ENCODE assay signal across 16 cellular contexts in the genomic region with DNA sequence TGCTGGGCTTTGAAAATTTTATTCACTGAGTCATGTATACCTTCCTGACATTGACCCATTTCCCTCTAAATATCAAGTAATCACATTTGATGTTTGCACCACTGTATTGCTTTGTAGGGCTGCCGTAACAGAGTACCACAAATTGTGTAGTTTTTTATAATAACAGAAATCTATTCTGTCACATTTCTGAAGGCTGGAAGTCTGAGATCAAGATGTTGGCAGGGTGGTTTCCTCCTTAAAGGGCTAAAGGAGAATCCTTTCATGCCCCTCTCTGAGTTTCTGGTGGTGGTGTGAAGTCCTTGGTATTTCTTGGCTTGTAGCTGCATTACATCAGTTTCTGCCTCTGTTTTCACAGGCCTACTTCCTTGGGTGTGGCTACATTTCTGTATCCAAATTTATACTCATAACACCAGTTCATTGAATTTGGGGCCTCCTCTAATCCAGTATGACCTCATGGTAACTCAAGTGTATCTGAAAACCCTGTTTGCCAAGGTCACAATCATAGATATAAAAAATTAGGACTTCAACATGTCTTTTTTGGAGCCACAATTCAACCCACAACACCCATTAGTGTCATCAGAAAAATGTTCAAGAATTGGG. TPM values are rescaled to one million over a fixed set of nuclear protein-coding genes. Genes with fewer than 3 reads are reported as not detected.
DNase-seq lines count a peak whose midpoint lies in the region; ATAC-seq, FAIRE-seq and TF ChIP-seq lines count a peak whose summit lies in the region.
"Had no signal": no experiment of that assay in that cellular context is flagged by ENCODE, and none has a peak within 500 bp of the region (broad histone marks: within the 10 kb centered on the region; RNA-seq: fewer than 3 reads in every experiment).

No MANE protein-coding gene starts in this region.

- no peak for DNase-seq in activated CD4-positive, alpha-beta T cell treated with anti-CD3 and anti-CD28 coated beads for 36 hours
- no peak for DNase-seq in activated CD4-positive, alpha-beta T cell treated with anti-CD3 and anti-CD28 coated beads, Interleukin-2, amount 50 U/mL, for 1 hour
- no peak for DNase-seq in RWPE2 (ENCODE audit: low spot score)
- DNase-seq in effector memory CD8-positive, alpha-beta T cell, result no peak
- DNase-seq in naive B cell, result peak; percentile 12
- DNase-seq in D721Med (ENCODE audit: insufficient read length, low spot score), result no peak
- DNase-seq in coronary artery (ENCODE audit: low spot score), result no peak
- no peak for DNase-seq in AG08395 (ENCODE audit: low spot score)
- DNase-seq: 8988T; effector CD8-positive, alpha-beta T cell; mucosa of descending colon; NCI-H510A; SJCRH30 had no signal

- CTCF ChIA-PET in activated CD4-positive, alpha-beta T cell treated with anti-CD3 and anti-CD28 coated beads for 36 hours (lab: Charles Lee), result no interaction called here

- H3K4me1 Mint-ChIP-seq in activated CD4-positive, alpha-beta T cell treated with anti-CD3 and anti-CD28 coated beads for 36 hours, result peaks cover 18% of the 10 kb centered on the region
- H3K4me1 Mint-ChIP-seq in effector memory CD8-positive, alpha-beta T cell (ENCODE audit: low read depth in 2 of 2), result peaks cover 12 to 14% of the 10 kb centered on the region in 2 donors
- H3K4me1 Mint-ChIP-seq in naive B cell, result peaks cover 21 to 38% (median 30%) of the 10 kb centered on the region in 3 donors

- POLR2A ChIA-PET in activated CD4-positive, alpha-beta T cell treated with anti-CD3 and anti-CD28 coated beads for 36 hours (lab: Charles Lee), result no interaction called here

- peak overlapping the region; percentile 37 for H3K27ac Mint-ChIP-seq in activated CD4-positive, alpha-beta T cell treated with anti-CD3 and anti-CD28 coated beads for 36 hours
- peak overlapping the region in 1 of 2 donors; percentile 56 for H3K27ac Mint-ChIP-seq in effector memory CD8-positive, alpha-beta T cell
- H3K27ac Mint-ChIP-seq in naive B cell, result peak overlapping the region; percentile 18 to 95 (median 78)
- H3K27ac Mint-ChIP-seq: WTC11 had no signal

- ATAC-seq in activated CD4-positive, alpha-beta T cell treated with anti-CD3 and anti-CD28 coated beads for 36 hours, result peak; percentile 88
- ATAC-seq in RWPE2 (ENCODE audit: low read depth) (0 out of 3 replicates have a peak, but pooled peaks have one; percentile 12), naive B cell (ENCODE audit: low read depth in 2 of 2) (peak; percentile 90 to 93)
- peak; percentile 43 for ATAC-seq in effector memory CD8-positive, alpha-beta T cell (replicated peaks)
- ATAC-seq: mucosa of descending colon had no signal

- no peaks in the 10 kb centered on the region for H3K27me3 ChIP-seq in RWPE2 (ENCODE audit: insufficient read depth, poor library complexity, severe bottlenecking)
- H3K27me3 ChIP-seq: SJCRH30 had no signal

- no peaks in the 10 kb centered on the region for H3K27me3 Mint-ChIP-seq in activated CD4-positive, alpha-beta T cell treated with anti-CD3 and anti-CD28 coated beads for 36 hours
- no peaks in the 10 kb centered on the region for H3K27me3 Mint-ChIP-seq in effector memory CD8-positive, alpha-beta T cell
- no peaks in the 10 kb centered on the region for H3K27me3 Mint-ChIP-seq in naive B cell

- intact Hi-C loops in activated CD4-positive, alpha-beta T cell treated with anti-CD3 and anti-CD28 coated beads for 36 hours (cut with DNase I, micrococcal nuclease), result no loop called here

- H3K9me3 ChIP-seq in RWPE2 (ENCODE audit: severe bottlenecking), result no peaks in the 10 kb centered on the region
- H3K9me3 ChIP-seq: mucosa of descending colon, SJCRH30 had no signal

- no peak overlapping the region for H3K27ac ChIP-seq in RWPE2 (ENCODE audit: poor library complexity, severe bottlenecking)
- H3K27ac ChIP-seq in coronary artery, result no peak overlapping the region
- H3K27ac ChIP-seq: SJCRH30 had no signal

- H3K4me3 ChIP-seq in RWPE2 (ENCODE audit: severe bottlenecking) (no peak overlapping the region), coronary artery (no peak overlapping the region)
- H3K4me3 ChIP-seq: mucosa of descending colon, SJCRH30 had no signal

- H3K36me3 ChIP-seq in RWPE2 (ENCODE audit: low read depth), result no peaks in the 10 kb centered on the region
- H3K36me3 ChIP-seq: SJCRH30 had no signal

- H3K36me3 Mint-ChIP-seq in activated CD4-positive, alpha-beta T cell treated with anti-CD3 and anti-CD28 coated beads for 36 hours (ENCODE audit: low read depth), result peaks cover 19% of the 10 kb centered on the region
- no peaks in the 10 kb centered on the region for H3K36me3 Mint-ChIP-seq in effector memory CD8-positive, alpha-beta T cell (ENCODE audit: insufficient read depth)
- H3K36me3 Mint-ChIP-seq in naive B cell, result peaks cover under 1 to 14% of the 10 kb centered on the region in 2 donors

- peaks cover 9% of the 10 kb centered on the region for H3K4me1 ChIP-seq in RWPE2 (ENCODE audit: insufficient read depth, poor library complexity, severe bottlenecking)
- H3K4me1 ChIP-seq: SJCRH30 had no signal

- peaks cover 27% of the 10 kb centered on the region for H3K9me3 Mint-ChIP-seq in activated CD4-positive, alpha-beta T cell treated with anti-CD3 and anti-CD28 coated beads for 36 hours (ENCODE audit: low read depth)
- peaks cover 5 to 8% of the 10 kb centered on the region in 2 donors for H3K9me3 Mint-ChIP-seq in effector memory CD8-positive, alpha-beta T cell
- peaks cover 2 to 32% (median 25%) of the 10 kb centered on the region in 7 donors for H3K9me3 Mint-ChIP-seq in naive B cell

- H3K4me3 Mint-ChIP-seq in activated CD4-positive, alpha-beta T cell treated with anti-CD3 and anti-CD28 coated beads for 36 hours, result no peak overlapping the region
- H3K4me3 Mint-ChIP-seq in effector memory CD8-positive, alpha-beta T cell, result no peak overlapping the region
- peak overlapping the region in 7 of 8 donors; percentile 27 to 86 (median 53) for H3K4me3 Mint-ChIP-seq in naive B cell
- H3K4me3 Mint-ChIP-seq: WTC11 had no signal

- FAIRE-seq in D721Med (lab: Jason Lieb, UNC), result no peak
- FAIRE-seq: GM12891 had no signal

- TF ChIP-seq CTCF in RWPE2 (IDR thresholded peaks at IDR 0.05; ENCODE audit: poor library complexity, severe bottlenecking) (no peak), D721Med (IDR thresholded peaks at IDR 0.05; ENCODE audit: insufficient read depth, missing control alignments) (no peak), coronary artery (IDR thresholded peaks at IDR 0.05) (no peak)

RNA-seq across cellular contexts. Expression of gene ST6GAL1, which starts 29.1 kb away (rescaled TPM):
- 100 to 1,000 TPM in 1 of 2 experiments, 10 to 100 TPM in 1; 86.6 to 111 TPM for total RNA-seq in activated CD4-positive, alpha-beta T cell treated with anti-CD3 and anti-CD28 coated beads for 36 hours
- 100 to 1,000 TPM; 210 to 330 (median 253) TPM for polyA plus RNA-seq in naive B cell (ENCODE audit: low read depth in 6 of 6)

RNA-seq across cellular contexts. Expression of gene ADIPOQ, which starts 58.7 kb away (rescaled TPM):
- not detected for total RNA-seq in activated CD4-positive, alpha-beta T cell treated with anti-CD3 and anti-CD28 coated beads for 36 hours
- polyA plus RNA-seq in naive B cell (ENCODE audit: low read depth in 6 of 6), result not detected
- total RNA-seq: SJCRH30, temporal lobe, WTC11 had no signal

Comparison
In these comparisons a context has a peak if more than half of its experiments do, and no peak if none do; other contexts are left out.
1. ATAC-seq: peak in every context shown above with its lines; median percentile 92 in naive B cell; 88 in activated CD4-positive, alpha-beta T cell treated with anti-CD3 and anti-CD28 coated beads for 36 hours; 43 in effector memory CD8-positive, alpha-beta T cell; 12 in RWPE2.
2. H3K4me3 Mint-ChIP-seq: peak in naive B cell (7 of 8); none in activated CD4-positive, alpha-beta T cell treated with anti-CD3 and anti-CD28 coated beads for 36 hours (single experiment) and effector memory CD8-positive, alpha-beta T cell (0 of 2).